Comparison of ENCODE assay signal across 25 cellular contexts in the genomic region with DNA sequence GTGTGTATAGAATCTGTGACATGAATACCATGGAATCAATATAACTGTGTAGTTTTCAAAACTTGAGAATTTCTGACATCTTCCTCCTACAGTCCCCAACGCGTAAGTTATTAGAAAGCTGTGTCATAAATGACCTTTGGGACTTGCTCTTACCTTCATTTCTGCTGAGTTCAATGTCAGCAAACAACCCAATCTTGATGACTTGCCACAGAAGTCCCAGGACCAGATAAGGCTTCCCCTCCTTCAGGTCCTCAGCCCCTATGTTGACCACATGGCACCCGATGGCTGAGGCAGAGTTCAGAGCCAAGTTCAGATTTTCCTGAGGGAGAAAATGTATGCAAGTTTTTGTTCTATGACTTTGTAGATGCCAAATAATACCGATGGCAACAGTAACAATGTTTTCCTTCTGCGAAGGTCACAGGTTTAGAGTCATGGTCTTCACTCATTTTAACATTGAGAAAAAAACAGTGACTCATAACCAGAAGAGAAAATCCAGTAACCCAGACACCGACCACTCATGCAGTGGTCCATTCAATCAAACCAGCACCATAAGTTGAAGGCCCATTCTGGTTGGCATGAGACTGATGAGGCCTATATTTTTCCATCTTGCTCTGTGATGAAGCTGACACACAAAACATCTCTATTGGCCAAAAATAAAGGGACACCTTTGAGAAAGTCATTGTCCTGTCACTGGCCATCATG. TPM values are rescaled to one million over a fixed set of nuclear protein-coding genes. Genes with fewer than 3 reads are reported as not detected.
DNase-seq lines count a peak whose midpoint lies in the region; TF ChIP-seq lines count a peak whose summit lies in the region.
"Had no signal": no experiment of that assay in that cellular context is flagged by ENCODE, and none has a peak within 500 bp of the region (broad histone marks: within the 10 kb centered on the region; RNA-seq: fewer than 3 reads in every experiment).

No MANE protein-coding gene starts in this region.

- peaks cover 100% of the 10 kb centered on the region for H3K36me3 ChIP-seq in neutrophil
- H3K36me3 ChIP-seq: esophagus muscularis mucosa, gastrocnemius medialis had no signal

- peak overlapping the region; percentile 21 for H3K27ac ChIP-seq in neutrophil
- H3K27ac ChIP-seq: esophagus muscularis mucosa, gastrocnemius medialis had no signal

- H3K27me3 Mint-ChIP-seq in activated CD4-positive, alpha-beta T cell treated with anti-CD3 and anti-CD28 coated beads, Interleukin-2, amount 10 ng/mL, durations not matched to agents 24 days and 14 days: no peaks in the 10 kb centered on the region
- no peaks in the 10 kb centered on the region for H3K27me3 Mint-ChIP-seq in IgD-negative memory B cell
- H3K27me3 Mint-ChIP-seq in activated naive CD8-positive, alpha-beta T cell treated with anti-CD3 and anti-CD28 coated beads for 36 hours: no peaks in the 10 kb centered on the region
- H3K27me3 Mint-ChIP-seq in type B pancreatic cell: no peaks in the 10 kb centered on the region

- no peak overlapping the region for H3K4me3 ChIP-seq in neutrophil (ENCODE audit: low read depth in 1 of 2, low read length in 1 of 2)
- H3K4me3 ChIP-seq: esophagus muscularis mucosa, gastrocnemius medialis, spleen had no signal

- H3K9me3 ChIP-seq in neutrophil: peaks cover 18% of the 10 kb centered on the region
- H3K9me3 ChIP-seq: esophagus muscularis mucosa, gastrocnemius medialis, spleen had no signal

- peaks cover 78% of the 10 kb centered on the region for H3K36me3 Mint-ChIP-seq in activated CD4-positive, alpha-beta T cell treated with anti-CD3 and anti-CD28 coated beads, Interleukin-2, amount 10 ng/mL, durations not matched to agents 24 days and 14 days (ENCODE audit: low read depth)
- peaks cover 7% of the 10 kb centered on the region for H3K36me3 Mint-ChIP-seq in IgD-negative memory B cell
- H3K36me3 Mint-ChIP-seq in activated naive CD8-positive, alpha-beta T cell treated with anti-CD3 and anti-CD28 coated beads for 36 hours: peaks cover 69% of the 10 kb centered on the region
- H3K36me3 Mint-ChIP-seq in type B pancreatic cell: no peaks in the 10 kb centered on the region

- peak overlapping the region; percentile 84 for H3K27ac Mint-ChIP-seq in activated CD4-positive, alpha-beta T cell treated with anti-CD3 and anti-CD28 coated beads, Interleukin-2, amount 10 ng/mL, durations not matched to agents 24 days and 14 days
- peak overlapping the region in 2 of 3 donors; percentile 26 to 90 for H3K27ac Mint-ChIP-seq in IgD-negative memory B cell
- peak overlapping the region; percentile 77 for H3K27ac Mint-ChIP-seq in activated naive CD8-positive, alpha-beta T cell treated with anti-CD3 and anti-CD28 coated beads for 36 hours
- no peak overlapping the region for H3K27ac Mint-ChIP-seq in type B pancreatic cell

- peaks cover 32% of the 10 kb centered on the region for H3K4me1 Mint-ChIP-seq in activated CD4-positive, alpha-beta T cell treated with anti-CD3 and anti-CD28 coated beads, Interleukin-2, amount 10 ng/mL, durations not matched to agents 24 days and 14 days
- H3K4me1 Mint-ChIP-seq in IgD-negative memory B cell (peaks cover 0 to 3% (median 1%) of the 10 kb centered on the region in 3 donors), type B pancreatic cell (ENCODE audit: unreplicated experiment) (peaks cover 5% of the 10 kb centered on the region)
- peaks cover 55% of the 10 kb centered on the region for H3K4me1 Mint-ChIP-seq in activated naive CD8-positive, alpha-beta T cell treated with anti-CD3 and anti-CD28 coated beads for 36 hours

- no peak overlapping the region for H3K4me3 Mint-ChIP-seq in activated CD4-positive, alpha-beta T cell treated with anti-CD3 and anti-CD28 coated beads, Interleukin-2, amount 10 ng/mL, durations not matched to agents 24 days and 14 days
- H3K4me3 Mint-ChIP-seq in IgD-negative memory B cell (no peak overlapping the region), type B pancreatic cell (no peak overlapping the region)
- no peak overlapping the region for H3K4me3 Mint-ChIP-seq in activated naive CD8-positive, alpha-beta T cell treated with anti-CD3 and anti-CD28 coated beads for 36 hours

- TF ChIP-seq CTCF in neutrophil (IDR thresholded peaks at IDR 0.05) (no peak), type B pancreatic cell (conservative IDR thresholded peaks at IDR 0.05) (no peak)

- H3K4me1 ChIP-seq in neutrophil (ENCODE audit: control insufficient read depth in 1 of 2, insufficient read depth in 1 of 2, low read depth in 1 of 2, low read length in 1 of 2): peaks cover 0 to 5% of the 10 kb centered on the region in 2 experiments
- H3K4me1 ChIP-seq: esophagus muscularis mucosa, gastrocnemius medialis had no signal

- H3K9me3 Mint-ChIP-seq in activated CD4-positive, alpha-beta T cell treated with anti-CD3 and anti-CD28 coated beads, Interleukin-2, amount 10 ng/mL, durations not matched to agents 24 days and 14 days: no peaks in the 10 kb centered on the region
- H3K9me3 Mint-ChIP-seq in IgD-negative memory B cell (no peaks in the 10 kb centered on the region), type B pancreatic cell (no peaks in the 10 kb centered on the region)
- no peaks in the 10 kb centered on the region for H3K9me3 Mint-ChIP-seq in activated naive CD8-positive, alpha-beta T cell treated with anti-CD3 and anti-CD28 coated beads for 36 hours

- DNase-seq in activated CD4-positive, alpha-beta T cell treated with anti-CD3 and anti-CD28 coated beads, Interleukin-2, amount 10 ng/mL, durations not matched to agents 24 days and 14 days: no peak
- no peak for DNase-seq in activated CD4-positive, alpha-beta T cell treated with anti-CD3 and anti-CD28 coated beads, Interleukin-2, amount 50 U/mL, for 48 hours
- DNase-seq in activated naive CD8-positive, alpha-beta T cell treated with anti-CD3 and anti-CD28 coated beads for 36 hours: no peak
- DNase-seq in NOMO-1 treated with DMSO at 0.1 percent for 48 hours (lab: John Stamatoyannopoulos, UW; ENCODE audit: unreplicated experiment) (no peak), KG1 (lab: John Stamatoyannopoulos, UW) (no peak), type B pancreatic cell (ENCODE audit: extremely low spot score, unreplicated experiment) (no peak)
- DNase-seq: activated effector memory CD4-positive, alpha-beta T cell treated with anti-CD3 and anti-CD28 coated beads, Interleukin-2, amount 50 U/mL, for 16 hours; DMS 273 treated with DMSO at 0.1 percent for 48 hours; gastrocnemius medialis; NCI-H187; NCI-H226; NCI-H82; spleen; stimulated activated CD4-positive, alpha-beta T cell treated with anti-CD3 and anti-CD28 coated beads, Interleukin-4, amount 100 ng/mL, for 4 hours had no signal

- H3K27me3 ChIP-seq in neutrophil: no peaks in the 10 kb centered on the region
- H3K27me3 ChIP-seq: esophagus muscularis mucosa, gastrocnemius medialis, spleen had no signal

- intact Hi-C loops in activated CD4-positive, alpha-beta T cell treated with anti-CD3 and anti-CD28 coated beads, Interleukin-2, amount 10 ng/mL, durations not matched to agents 24 days and 14 days (cut with micrococcal nuclease): no loop called here

RNA-seq across cellular contexts. Expression of gene LCP1, which starts 29.2 kb away (rescaled TPM):
- 758 and 792 TPM in 2 replicates for total RNA-seq in activated CD4-positive, alpha-beta T cell treated with anti-CD3 and anti-CD28 coated beads, Interleukin-2, amount 10 ng/mL, durations not matched to agents 24 days and 14 days
- polyA plus RNA-seq in IgD-negative memory B cell: 835 TPM
- 100 to 1,000 TPM; 886 to 901 TPM for total RNA-seq in activated naive CD8-positive, alpha-beta T cell treated with anti-CD3 and anti-CD28 coated beads for 36 hours
- 43.3 and 157 TPM in 2 replicates for total RNA-seq in type B pancreatic cell (ENCODE audit: low replicate concordance)
- total RNA-seq: lung microvascular endothelial cell had no signal

RNA-seq across cellular contexts. Expression of gene CPB2, which starts 47.9 kb away (rescaled TPM):
- total RNA-seq in activated CD4-positive, alpha-beta T cell treated with anti-CD3 and anti-CD28 coated beads, Interleukin-2, amount 10 ng/mL, durations not matched to agents 24 days and 14 days: not detected in 2 replicates
- 0.14 TPM for polyA plus RNA-seq in IgD-negative memory B cell
- not detected for total RNA-seq in activated naive CD8-positive, alpha-beta T cell treated with anti-CD3 and anti-CD28 coated beads for 36 hours
- 0.19 and 0.31 TPM in 2 replicates for total RNA-seq in type B pancreatic cell (ENCODE audit: low replicate concordance)
- total RNA-seq: astrocyte; cerebellum; esophagus muscularis mucosa; H1; lung microvascular endothelial cell; osteoblast; spleen; T-helper 1 cell treated with Interleukin-12 subunit alpha and Interleukin-12 subunit beta and Interleukin-4 antibody, amounts not matched to agents 30 ng/mL and 1 ng/mL, for 36 hours had no signal
- polyA plus RNA-seq: BJ, H1, spleen had no signal

RNA-seq across cellular contexts. Expression of gene LRRC63, which starts 59.0 kb away (rescaled TPM):
- total RNA-seq in activated CD4-positive, alpha-beta T cell treated with anti-CD3 and anti-CD28 coated beads, Interleukin-2, amount 10 ng/mL, durations not matched to agents 24 days and 14 days: 0.26 and 0.40 TPM in 2 replicates
- polyA plus RNA-seq in IgD-negative memory B cell: not detected
- under 1 TPM; 0.14 to 0.56 TPM for total RNA-seq in activated naive CD8-positive, alpha-beta T cell treated with anti-CD3 and anti-CD28 coated beads for 36 hours
- 0.24 and 0.29 TPM in 2 replicates for total RNA-seq in type B pancreatic cell (ENCODE audit: low replicate concordance)
- total RNA-seq: astrocyte, gastrocnemius medialis, H1, osteoblast had no signal
- polyA plus RNA-seq: BJ, H1, keratinocyte had no signal
